Comparison of ENCODE assay signal across 17 cellular contexts in the genomic region with DNA sequence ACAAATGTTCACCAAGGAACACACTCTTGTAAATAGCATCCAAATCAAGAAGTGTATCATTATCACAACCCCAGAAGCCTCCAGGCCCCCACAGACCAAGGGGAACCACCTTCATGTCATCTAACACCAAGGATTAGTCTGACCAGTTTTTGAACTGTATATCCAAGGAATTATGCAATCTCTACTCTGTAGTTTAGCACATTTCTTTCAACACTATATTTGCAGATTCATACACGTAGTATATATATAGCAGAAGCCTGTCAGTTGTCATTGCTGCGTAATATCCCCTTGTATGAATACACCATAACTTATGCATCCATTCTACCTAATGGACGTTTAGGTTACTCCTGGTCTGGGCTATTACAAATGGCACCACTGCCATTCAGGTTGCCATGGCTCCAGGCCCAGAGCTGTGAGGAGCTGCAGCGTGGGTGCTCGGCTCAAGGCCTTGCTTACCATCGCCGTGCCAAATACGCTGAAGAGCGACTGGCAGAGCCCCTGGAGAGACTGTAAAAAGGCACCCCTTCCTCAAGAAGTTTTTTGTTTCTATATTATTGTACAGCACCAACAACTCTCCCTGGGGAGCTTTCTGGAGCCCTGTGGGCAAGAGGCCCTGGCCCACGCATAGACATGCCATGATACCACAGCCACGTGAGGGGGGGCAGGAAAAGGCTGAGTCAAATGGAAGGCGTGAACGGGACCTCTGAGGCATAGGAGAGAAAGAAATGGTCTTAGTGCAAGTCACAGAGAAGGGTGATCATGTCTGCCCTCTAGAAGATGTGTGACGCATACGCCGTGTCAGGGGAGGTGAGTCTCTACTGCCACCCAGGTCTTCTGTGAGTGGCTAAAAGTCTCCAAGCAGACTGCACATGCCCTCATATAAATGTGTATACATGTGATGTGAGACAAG. TPM values are rescaled to one million over a fixed set of nuclear protein-coding genes. Genes with fewer than 3 reads are reported as not detected.
A peak's percentile ranks its signal among the peaks of the same experiment; 100 is the strongest.
DNase-seq lines count a peak whose midpoint lies in the region; ATAC-seq and TF ChIP-seq lines count a peak whose summit lies in the region.
"Had no signal": no experiment of that assay in that cellular context is flagged by ENCODE, and none has a peak within 500 bp of the region (broad histone marks: within the 10 kb centered on the region; RNA-seq: fewer than 3 reads in every experiment).

No MANE protein-coding gene starts in this region.

- H3K9ac ChIP-seq in colonic mucosa (ENCODE audit: low read depth in 2 of 2, low read length in 2 of 2): no peak overlapping the region

- ATAC-seq in heart right ventricle (no peak), HG02678 (IDR thresholded peaks at IDR 0.05; ENCODE audit: unreplicated experiment) (no peak)
- ATAC-seq in stimulated activated memory B cell treated with anti-CD40 and anti-IgM and Interleukin-4, amounts not matched to agents 10 μg/mL and 1 μg/mL and 100 μg/mL, for 72 hours: peak; percentile 21
- ATAC-seq: activated CD4-positive, CD25-positive, alpha-beta regulatory T cell treated with anti-CD3 and anti-CD28 coated beads, Interleukin-2, amount 50 U/mL, for 24 hours; HCT116; T-cell had no signal

- H3K36me3 Mint-ChIP-seq in stimulated activated memory B cell treated with anti-CD40 and anti-IgM and Interleukin-4, amounts not matched to agents 10 μg/mL and 1 μg/mL and 100 μg/mL, for 72 hours: no peaks in the 10 kb centered on the region
- H3K36me3 Mint-ChIP-seq: T-cell had no signal

- DNase-seq in left ventricle myocardium inferior (no peak), heart right ventricle (no peak), M059J (ENCODE audit: low read depth) (peak; percentile 23), colonic mucosa (peak; percentile 8), pons (ENCODE audit: low spot score) (no peak), occipital lobe (lab: John Stamatoyannopoulos, UW) (no peak)
- DNase-seq: anterior cingulate cortex, DMS79 treated with DMSO at 0.1 percent for 48 hours, NCI-H774, spleen, stomach, T-cell, uterus had no signal

- H3K4me3 Mint-ChIP-seq in stimulated activated memory B cell treated with anti-CD40 and anti-IgM and Interleukin-4, amounts not matched to agents 10 μg/mL and 1 μg/mL and 100 μg/mL, for 72 hours: no peak overlapping the region
- H3K4me3 Mint-ChIP-seq: T-cell had no signal

- H3K27ac ChIP-seq in left ventricle myocardium inferior (replicated peaks) (peak overlapping the region; percentile 7), heart right ventricle (peak overlapping the region in 1 of 10 donors; percentile 17), colonic mucosa (no peak overlapping the region)
- H3K27ac ChIP-seq: spleen, uterus had no signal

- no peak overlapping the region for H3K27ac Mint-ChIP-seq in stimulated activated memory B cell treated with anti-CD40 and anti-IgM and Interleukin-4, amounts not matched to agents 10 μg/mL and 1 μg/mL and 100 μg/mL, for 72 hours
- H3K27ac Mint-ChIP-seq: T-cell had no signal

- TF ChIP-seq CTCF in left ventricle myocardium inferior (IDR thresholded peaks at IDR 0.05; ENCODE audit: borderline replicate concordance) (no peak), heart right ventricle (IDR thresholded peaks at IDR 0.05) (no peak), colonic mucosa (IDR thresholded peaks at IDR 0.05) (no peak)

- no peak overlapping the region for H3K4me3 ChIP-seq in left ventricle myocardium inferior
- H3K4me3 ChIP-seq in heart right ventricle: no peak overlapping the region
- no peak overlapping the region for H3K4me3 ChIP-seq in colonic mucosa
- H3K4me3 ChIP-seq: spleen, stomach, uterus had no signal

- H3K4me1 ChIP-seq in left ventricle myocardium inferior (peaks cover 100% of the 10 kb centered on the region), heart right ventricle (peaks cover 9 to 97% (median 68%) of the 10 kb centered on the region in 9 donors), colonic mucosa (no peaks in the 10 kb centered on the region)

- H3K27me3 Mint-ChIP-seq in stimulated activated memory B cell treated with anti-CD40 and anti-IgM and Interleukin-4, amounts not matched to agents 10 μg/mL and 1 μg/mL and 100 μg/mL, for 72 hours: peaks cover 9% of the 10 kb centered on the region

- H3K4me1 Mint-ChIP-seq in stimulated activated memory B cell treated with anti-CD40 and anti-IgM and Interleukin-4, amounts not matched to agents 10 μg/mL and 1 μg/mL and 100 μg/mL, for 72 hours: no peaks in the 10 kb centered on the region

- WGBS in heart right ventricle, 2 donors: 88 to 93% methylated on average over 16 of the region's 16 CpGs

- no peaks in the 10 kb centered on the region for H3K9me3 Mint-ChIP-seq in stimulated activated memory B cell treated with anti-CD40 and anti-IgM and Interleukin-4, amounts not matched to agents 10 μg/mL and 1 μg/mL and 100 μg/mL, for 72 hours
- H3K9me3 Mint-ChIP-seq: T-cell had no signal

- H3K27me3 ChIP-seq in left ventricle myocardium inferior (ENCODE audit: low read depth) (no peaks in the 10 kb centered on the region), heart right ventricle (no peaks in the 10 kb centered on the region), colonic mucosa (no peaks in the 10 kb centered on the region)
- H3K27me3 ChIP-seq: spleen, stomach, uterus had no signal

- intact Hi-C loops in left ventricle myocardium inferior (cut with micrococcal nuclease): no loop called here
- intact Hi-C loops in heart right ventricle (cut with DNase I): loop anchor here in 2 of 10 donors (10.0 kb wide), 2 partner anchors 56 to 66 kb away; no protein-coding TSS in a partner anchor
- intact Hi-C loops in colonic mucosa (cut with DNase I): no loop called here

- H3K36me3 ChIP-seq in left ventricle myocardium inferior (no peaks in the 10 kb centered on the region), heart right ventricle (peaks cover 0 to 17% (median 0%) of the 10 kb centered on the region in 9 donors), colonic mucosa (no peaks in the 10 kb centered on the region)
- H3K36me3 ChIP-seq: uterus had no signal

- H3K9me3 ChIP-seq in left ventricle myocardium inferior (replicated peaks) (no peaks in the 10 kb centered on the region), heart right ventricle (no peaks in the 10 kb centered on the region), colonic mucosa (no peaks in the 10 kb centered on the region)
- H3K9me3 ChIP-seq: spleen, stomach, uterus had no signal

RNA-seq across cellular contexts. Expression of a gene that starts 10.8 kb away (rescaled TPM):
- total RNA-seq in left ventricle myocardium inferior (20.2 TPM), heart right ventricle (10 to 100 TPM; 16.2 to 46.1 (median 27.9) TPM), colonic mucosa (10 to 100 TPM in 1 of 2 donors, 1 to 10 TPM in 1; 3.7 to 11.3 TPM), occipital lobe (2.2 TPM)
- polyA plus RNA-seq in heart right ventricle: 10 to 100 TPM in 1 of 2 donors, 1 to 10 TPM in 1; 9.7 to 10.9 TPM
- total RNA-seq in M059J (2014; rRNA removed; shearing (Covaris generic)): 6.1 and 9.9 TPM in 2 replicates

Comparison
In these comparisons a context has a peak if more than half of its experiments do, and no peak if none do; other contexts are left out.
1. DNase-seq: peak in M059J (single experiment) and colonic mucosa (single experiment); none in left ventricle myocardium inferior (single experiment), heart right ventricle (0 of 2), pons (single experiment) and occipital lobe (single experiment).